In genomic region chr2:118942012-118942411, GRCh38 we compare ENCODE assay signal across 17 cellular contexts. TPM values are rescaled to one million over a fixed set of nuclear protein-coding genes. Genes with fewer than 3 reads are reported as not detected.
"Had no signal": no experiment of that assay in that cellular context is flagged by ENCODE, and none has a peak within 500 bp of the region (broad histone marks: within the 10 kb centered on the region; RNA-seq: fewer than 3 reads in every experiment).

TSS of gene MARCO (plus strand) at chr2:118942194. CDS start at chr2:118942301, 107 bp downstream.

- H3K4me3 ChIP-seq: breast epithelium, dorsolateral prefrontal cortex, pancreas, uterus had no signal

- H3K4me1 Mint-ChIP-seq: neural crest cell had no signal

- H3K27ac Mint-ChIP-seq: activated naive CD8-positive, alpha-beta T cell; activated T-cell treated with anti-CD3 and anti-CD28 coated beads, Interleukin-2, amount 50 U/mL, for 24 hours; T-helper 17 cell had no signal

- H3K4me1 ChIP-seq: breast epithelium, pancreas, uterus had no signal

- H3K4me3 Mint-ChIP-seq: activated naive CD8-positive, alpha-beta T cell; activated T-cell treated with anti-CD3 and anti-CD28 coated beads, Interleukin-2, amount 50 U/mL, for 24 hours; neural crest cell; T-helper 17 cell had no signal

- H3K27ac ChIP-seq: breast epithelium, dorsolateral prefrontal cortex, pancreas, uterus had no signal

- H3K36me3 Mint-ChIP-seq: activated naive CD8-positive, alpha-beta T cell had no signal

- H3K9me3 ChIP-seq: breast epithelium, pancreas, uterus had no signal

- H3K9me3 Mint-ChIP-seq: activated T-cell treated with anti-CD3 and anti-CD28 coated beads, Interleukin-2, amount 50 U/mL, for 24 hours; neural crest cell had no signal

- DNase-seq: activated CD4-positive, alpha-beta T cell treated with anti-CD3 and anti-CD28 coated beads, Interleukin-2, amount 50 U/mL, for 4 hours; activated CD4-positive, CD25-positive, alpha-beta regulatory T cell treated with anti-CD3 and anti-CD28 coated beads, Interleukin-2, amount 50 U/mL, for 72 hours; activated effector memory CD4-positive, alpha-beta T cell treated with Interleukin-2 at 50 U/mL for 16 hours; activated T-cell treated with anti-CD3 and anti-CD28 coated beads, Interleukin-2, amount 50 U/mL, for 24 hours; anterior cingulate cortex; dorsolateral prefrontal cortex; hippocampal formation; mesenchymal stem cell; pancreas; stimulated activated naive CD4-positive, alpha-beta T cell treated with Interleukin-2 at 50 U/mL for 16 hours; T-helper 17 cell; uterus had no signal

- H3K36me3 ChIP-seq: breast epithelium, pancreas, uterus had no signal

- H3K27me3 ChIP-seq: breast epithelium, pancreas, uterus had no signal

- ATAC-seq: pancreas, T-helper 17 cell had no signal

RNA-seq across cellular contexts. Expression of gene MARCO, which starts in this region (rescaled TPM):
- total RNA-seq: chondrocyte, glomerular endothelial cell, T-helper 17 cell had no signal
